ENCODE assay signal across 19 cellular contexts in genomic region chr19:23381114-23381513, GRCh38.
"Had no signal": no experiment of that assay in that cellular context is flagged by ENCODE, and none has a peak within 500 bp of the region (broad histone marks: within the 10 kb centered on the region; RNA-seq: fewer than 3 reads in every experiment).

No MANE protein-coding gene starts in this region.

- H3K4me3 ChIP-seq: esophagus muscularis mucosa, gastroesophageal sphincter, hepatocyte, psoas muscle, testis, tibial nerve had no signal

- H3K27ac ChIP-seq: epithelial cell of prostate, esophagus muscularis mucosa, gastroesophageal sphincter, hepatocyte, psoas muscle, testis, tibial nerve had no signal

- H2AFZ ChIP-seq: hepatocyte had no signal

- ATAC-seq: effector memory CD8-positive, alpha-beta T cell; gastroesophageal sphincter; naive thymus-derived CD4-positive, alpha-beta T cell; psoas muscle; sciatic nerve; stimulated activated naive B cell treated with anti-CD40 and anti-IgM and Interleukin-4, amounts not matched to agents 10 μg/mL and 1 μg/mL and 100 μg/mL, for 72 hours; stimulated activated naive CD8-positive, alpha-beta T cell treated with anti-CD3 and anti-CD28 coated beads, Interleukin-15, amount 100 ng/mL, for 72 hours had no signal

- H3K27me3 ChIP-seq: esophagus muscularis mucosa, gastroesophageal sphincter, hepatocyte, testis, tibial nerve had no signal

- DNase-seq: central memory CD4-positive, alpha-beta T cell; effector memory CD8-positive, alpha-beta T cell; glutamatergic neuron; mammary epithelial cell; naive thymus-derived CD4-positive, alpha-beta T cell; nephron progenitor cell; psoas muscle; retina; stimulated activated CD4-positive, alpha-beta T cell treated with anti-CD3 and anti-CD28 coated beads, Interleukin-2, amount 100 ng/mL, for 24 hours; stimulated activated CD4-positive, alpha-beta T cell treated with anti-CD3 and anti-CD28 coated beads, Interleukin-4, amount 100 ng/mL, for 4 hours; stimulated activated naive B cell treated with anti-CD40 and anti-IgM and Interleukin-4, amounts not matched to agents 10 μg/mL and 1 μg/mL and 100 μg/mL, for 72 hours; stimulated activated naive CD8-positive, alpha-beta T cell treated with anti-CD3 and anti-CD28 coated beads, Interleukin-15, amount 100 ng/mL, for 72 hours; testis had no signal

- H3K9me3 ChIP-seq: testis had no signal

- H3K4me1 ChIP-seq: psoas muscle, testis had no signal

- H3K4me2 ChIP-seq: hepatocyte had no signal
